Comparison of ENCODE assay signal across 17 cellular contexts in the genomic region with DNA sequence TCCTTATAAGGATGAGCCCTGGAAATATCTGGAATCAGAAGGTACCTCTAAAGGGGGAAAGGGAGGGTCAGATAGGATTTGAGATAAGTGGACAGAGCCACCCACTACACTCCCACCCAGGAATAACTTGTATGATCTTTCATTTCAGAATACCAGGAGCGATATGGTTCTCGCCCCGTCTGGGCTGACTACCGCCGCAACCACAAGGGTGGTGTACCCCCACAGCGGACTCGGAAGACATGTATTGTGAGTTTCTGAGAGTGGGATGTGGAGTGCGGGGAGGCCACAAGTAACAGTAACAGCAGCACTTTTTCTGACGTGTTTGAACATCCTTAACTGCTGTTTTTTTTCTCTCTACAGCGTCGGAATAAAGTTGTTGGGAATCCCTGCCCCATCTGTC. TPM values are rescaled to one million over a fixed set of nuclear protein-coding genes. Genes with fewer than 3 reads are reported as not detected.
DNase-seq lines count a peak whose midpoint lies in the region; ATAC-seq, FAIRE-seq and TF ChIP-seq lines count a peak whose summit lies in the region.
"Had no signal": no experiment of that assay in that cellular context is flagged by ENCODE, and none has a peak within 500 bp of the region (broad histone marks: within the 10 kb centered on the region; RNA-seq: fewer than 3 reads in every experiment).

No MANE protein-coding gene starts in this region.

- CTCF ChIA-PET in activated CD4-positive, alpha-beta T cell treated with anti-CD3 and anti-CD28 coated beads for 36 hours (lab: Charles Lee), result interaction anchor here (1.3 to 2.4 kb wide), 3 partner anchors 22 to 104 kb away, joined by 4 to 11 read pairs (median 5); no protein-coding TSS in a partner anchor
- CTCF ChIA-PET in GM12878 (lab: Yijun Ruan, JAX), result no interaction called here

- H3K4me1 ChIP-seq in KMS-11 (ENCODE audit: low read depth, poor library complexity, severe bottlenecking) (peaks cover 11% of the 10 kb centered on the region), GM12878 (ENCODE audit: control insufficient read depth, insufficient read depth, low read length) (peaks cover under 1% of the 10 kb centered on the region; the same call in 1 of the 2 replicates), neural progenitor cell (peaks cover under 1% of the 10 kb centered on the region)

- intact Hi-C loops in activated CD4-positive, alpha-beta T cell treated with anti-CD3 and anti-CD28 coated beads for 36 hours (cut with DNase I, micrococcal nuclease), result loop anchor here (5.0 to 10.0 kb wide), 6 partner anchors 193 to 1045 kb away; a partner anchor contains a TSS
- intact Hi-C loops in GM12878 (cut with micrococcal nuclease; ENCODE audit: unreplicated experiment), result no loop called here

- no peak for TF ChIP-seq CTCF in KMS-11 (conservative IDR thresholded peaks at IDR 0.05; ENCODE audit: low read depth, low read length)
- no peak for TF ChIP-seq CTCF in GM12878 (IDR thresholded peaks at IDR 0.05 in 2 of 3, conservative IDR thresholded peaks at IDR 0.05 in 1 of 3; ENCODE audit: control insufficient read depth in 2 of 3, extremely low read depth in 1 of 3, insufficient read depth in 1 of 3, low read depth in 3 of 3, low read length in 3 of 3)
- no peak for TF ChIP-seq CTCF in neural progenitor cell (IDR thresholded peaks at IDR 0.05)

- TF ChIP-seq POLR2A in GM12878 (IDR thresholded peaks at IDR 0.05; ENCODE audit: low read depth, low read length), result no peak

- DNase-seq in activated CD4-positive, alpha-beta T cell treated with anti-CD3 and anti-CD28 coated beads for 36 hours, result no peak
- DNase-seq in activated CD4-positive, alpha-beta T cell treated with anti-CD3 and anti-CD28 coated beads, Interleukin-2, amount 50 U/mL, for 1 hour, result no peak
- DNase-seq in GM12878 (ENCODE audit: low read depth, low spot score) (no peak), neural progenitor cell (ENCODE audit: low spot score) (no peak)
- DNase-seq: activated CD8-positive, alpha-beta memory T cell treated with anti-CD3 and anti-CD28 coated beads, Interleukin-2, amount 50 U/mL, for 4 hours; DMS 273 treated with DMSO at 0.1 percent for 48 hours; heart right ventricle; IMR-90; NCI-H146; NCI-H526 treated with DMSO at 0.1 percent for 48 hours; RPMI8226; trophoblast cell had no signal

- H3K27ac ChIP-seq in KMS-11, result no peak overlapping the region
- H3K27ac ChIP-seq in GM12878 (ENCODE audit: control insufficient read depth, insufficient read depth), result no peak overlapping the region
- H3K27ac ChIP-seq in neural progenitor cell, result no peak overlapping the region
- H3K27ac ChIP-seq: cardiac muscle cell had no signal

- POLR2A ChIA-PET in activated CD4-positive, alpha-beta T cell treated with anti-CD3 and anti-CD28 coated beads for 36 hours (lab: Charles Lee), result interaction anchor here (0.6 kb wide), 1 partner anchor 109 kb away, joined by 3 read pairs; no protein-coding TSS in a partner anchor
- POLR2A ChIA-PET in GM12878 (lab: Charles Lee), result no interaction called here

- RAD21 ChIA-PET in GM12878 (lab: Charles Lee; ENCODE audit: unreplicated experiment), result no interaction called here

- H3K9me3 Mint-ChIP-seq in activated CD4-positive, alpha-beta T cell treated with anti-CD3 and anti-CD28 coated beads for 36 hours (ENCODE audit: low read depth), result no peaks in the 10 kb centered on the region
- peaks cover 7% of the 10 kb centered on the region for H3K9me3 Mint-ChIP-seq in neural progenitor cell

- H3K4me3 ChIP-seq in KMS-11 (IDR thresholded peaks at IDR 0.05; ENCODE audit: insufficient read depth, low read depth, low read length) (no peak overlapping the region), GM12878 (peak overlapping the region; percentile 80), neural progenitor cell (no peak overlapping the region)
- H3K4me3 ChIP-seq: cardiac muscle cell had no signal

- peaks cover 10% of the 10 kb centered on the region; the same call in 1 of the 2 replicates for H3K36me3 ChIP-seq in KMS-11 (ENCODE audit: insufficient read depth)
- peaks cover 6 to 26% of the 10 kb centered on the region in 2 experiments for H3K36me3 ChIP-seq in GM12878 (ENCODE audit: control insufficient read depth in 2 of 2, insufficient read depth in 2 of 2, low read length in 1 of 2)
- H3K36me3 ChIP-seq in neural progenitor cell, result peaks cover 5% of the 10 kb centered on the region

- peak overlapping the region; percentile 98 for H3K27ac Mint-ChIP-seq in activated CD4-positive, alpha-beta T cell treated with anti-CD3 and anti-CD28 coated beads for 36 hours
- no peak overlapping the region for H3K27ac Mint-ChIP-seq in neural progenitor cell

- BruUV-seq in GM12878 (replicated peaks; lab: Mats Ljungman, UMichigan), result no TSS peak

- H3F3A ChIP-seq in neural progenitor cell (ENCODE audit: low read depth), result peaks cover 23% of the 10 kb centered on the region

- no peak for TF ChIP-seq EP300 in GM12878 (IDR thresholded peaks at IDR 0.05; ENCODE audit: borderline replicate concordance in 1 of 2, control insufficient read depth in 1 of 2, low read depth in 2 of 2, low read length in 2 of 2)

- no peaks in the 10 kb centered on the region for H4K20me1 ChIP-seq in KMS-11 (ENCODE audit: insufficient read depth)
- H4K20me1 ChIP-seq in GM12878 (ENCODE audit: control insufficient read depth, insufficient read depth), result 0 out of 2 replicates have a peak, but pooled peaks cover 2% of the 10 kb centered on the region
- peaks cover 9% of the 10 kb centered on the region for H4K20me1 ChIP-seq in neural progenitor cell (ENCODE audit: low read depth)

- TF ChIP-seq RAD21 in GM12878 (IDR thresholded peaks at IDR 0.05; ENCODE audit: insufficient read depth, low read depth, low read length), result no peak

- no peak overlapping the region for H2AFZ ChIP-seq in KMS-11 (ENCODE audit: low read depth)
- no peak overlapping the region for H2AFZ ChIP-seq in GM12878 (ENCODE audit: control insufficient read depth, low read depth, low read length)
- H2AFZ ChIP-seq in neural progenitor cell (replicated peaks), result no peak overlapping the region

- H3K4me2 ChIP-seq in KMS-11 (peak overlapping the region; percentile 86; the same call in 1 of the 2 replicates), GM12878 (ENCODE audit: control insufficient read depth, insufficient read depth) (0 out of 2 replicates have a peak overlapping the region, but pooled peaks have one; percentile 1), neural progenitor cell (no peak overlapping the region)

- peak overlapping the region; percentile 97 for H3K4me3 Mint-ChIP-seq in activated CD4-positive, alpha-beta T cell treated with anti-CD3 and anti-CD28 coated beads for 36 hours
- H3K4me3 Mint-ChIP-seq in neural progenitor cell, result peak overlapping the region; percentile 96

- WGBS in GM12878 (ENCODE audit: insufficient coverage, insufficient replicate concordance, low lambda C conversion rate, missing lambda C conversion rate), result 98% methylated on average over 11 of the region's 11 CpGs

- H3K9ac ChIP-seq in KMS-11 (no peak overlapping the region), GM12878 (ENCODE audit: control insufficient read depth, insufficient read depth, low read length) (no peak overlapping the region), neural progenitor cell (no peak overlapping the region)

- H3K79me2 ChIP-seq in KMS-11 (ENCODE audit: insufficient read depth, low read depth) (peaks cover 43% of the 10 kb centered on the region), GM12878 (ENCODE audit: control insufficient read depth, insufficient read depth, low read length) (peaks cover 47% of the 10 kb centered on the region), neural progenitor cell (ENCODE audit: low read depth) (peaks cover 45% of the 10 kb centered on the region)

- H3K9me3 ChIP-seq in GM12878 (replicated peaks; ENCODE audit: control insufficient read depth, insufficient read depth, low read length) (no peaks in the 10 kb centered on the region; the same call in 2 of the 3 replicates), neural progenitor cell (ENCODE audit: low read depth) (no peaks in the 10 kb centered on the region)
- H3K9me3 ChIP-seq: heart right ventricle had no signal

- SMC1A ChIA-PET in GM12878 (lab: Charles Lee; ENCODE audit: uncharacterized antibody, unreplicated experiment), result interaction anchor here (2.5 to 2.8 kb wide), 2 partner anchors 54 to 111 kb away, joined by 11 to 12 read pairs; a partner anchor contains a TSS

- no peaks in the 10 kb centered on the region for H3K27me3 ChIP-seq in KMS-11 (ENCODE audit: insufficient read depth, low read depth)
- no peaks in the 10 kb centered on the region for H3K27me3 ChIP-seq in GM12878 (replicated peaks in 1 of 2; ENCODE audit: control insufficient read depth in 2 of 2, insufficient read depth in 2 of 2, low read length in 1 of 2)
- no peaks in the 10 kb centered on the region for H3K27me3 ChIP-seq in neural progenitor cell
- H3K27me3 ChIP-seq: cardiac muscle cell, heart right ventricle had no signal

- ATAC-seq in activated CD4-positive, alpha-beta T cell treated with anti-CD3 and anti-CD28 coated beads for 36 hours, result no peak
- ATAC-seq in GM12878 (no peak), GM18520 (IDR thresholded peaks at IDR 0.05; ENCODE audit: unreplicated experiment) (no peak), HG03095 (IDR thresholded peaks at IDR 0.05; ENCODE audit: unreplicated experiment) (no peak), HG02981 (IDR thresholded peaks at IDR 0.05; ENCODE audit: unreplicated experiment) (no peak)
- ATAC-seq: heart right ventricle had no signal

- peaks cover 69% of the 10 kb centered on the region for H3K36me3 Mint-ChIP-seq in activated CD4-positive, alpha-beta T cell treated with anti-CD3 and anti-CD28 coated beads for 36 hours (ENCODE audit: low read depth)
- peaks cover 27% of the 10 kb centered on the region for H3K36me3 Mint-ChIP-seq in neural progenitor cell

- H3K4me1 Mint-ChIP-seq in activated CD4-positive, alpha-beta T cell treated with anti-CD3 and anti-CD28 coated beads for 36 hours, result peaks cover 18% of the 10 kb centered on the region
- peaks cover 21% of the 10 kb centered on the region for H3K4me1 Mint-ChIP-seq in neural progenitor cell

- no peak for FAIRE-seq in GM12878 (lab: Jason Lieb, UNC)

- in situ Hi-C loops in GM12878 (cut with MboI), result loop anchor here (5.0 kb wide), 1 partner anchor 98 kb away; a partner anchor contains a TSS

- no peaks in the 10 kb centered on the region for H3K27me3 Mint-ChIP-seq in activated CD4-positive, alpha-beta T cell treated with anti-CD3 and anti-CD28 coated beads for 36 hours
- H3K27me3 Mint-ChIP-seq in neural progenitor cell (ENCODE audit: insufficient read depth, low read depth), result peaks cover 24% of the 10 kb centered on the region

RNA-seq across cellular contexts. Expression of a gene that starts 1.9 kb away (rescaled TPM):
- total RNA-seq in activated CD4-positive, alpha-beta T cell treated with anti-CD3 and anti-CD28 coated beads for 36 hours, result 100 to 1,000 TPM; 111 to 114 TPM
- 29.8 and 30.1 TPM in 2 replicates for total RNA-seq in GM12878 (2013; cell fraction: nucleolus; rRNA removed)
- total RNA-seq in GM12878 (2014; rRNA removed), result 108 and 113 TPM in 2 replicates
- total RNA-seq in GM12878 (2014; rRNA removed; fragmentation: Illumina TruSeq; extraction: Trizol), result 112 and 121 TPM in 2 replicates
- 80.9 and 87.7 TPM in 2 replicates for total RNA-seq in GM12878 (2021)
- 75.6 TPM for polyA plus RNA-seq in GM12878 (2011; ENCODE audit: low read depth)
- polyA plus RNA-seq in GM12878 (2011; rRNA removed), result 104 and 133 TPM in 2 replicates
- polyA plus RNA-seq in GM12878 (2011; cell fraction: cytosol; rRNA removed), result 163 and 222 TPM in 2 replicates
- polyA plus RNA-seq in GM12878 (2011; cell fraction: nucleus; rRNA removed), result 53.8 and 56.7 TPM in 2 replicates
- 87.0 and 101 TPM in 2 replicates for polyA plus RNA-seq in GM12878 (2012)
- 208 and 218 TPM in 2 replicates for polyA plus RNA-seq in GM12878 (2014; fragmentation: Illumina TruSeq; extraction: Trizol)
- 100 to 1,000 TPM; 219 to 259 TPM for polyA plus RNA-seq in GM12878 (2014; fragmentation: Nextera tagmentation; extraction: Ambion mirVana)
- polyA plus RNA-seq in GM12878 (2014; rRNA removed), result 118 and 166 TPM in 2 replicates
- polyA plus RNA-seq in GM12878 (2016; fragmentation: Nextera tagmentation; extraction: Ambion mirVana), result 100 to 1,000 TPM; 132 to 147 TPM
- polyA minus RNA-seq in GM12878 (2011; rRNA and poly(A)+ RNA removed), result 97.8 and 178 TPM in 2 replicates
- polyA minus RNA-seq in GM12878 (2011; cell fraction: cytosol; rRNA and poly(A)+ RNA removed), result 44.4 and 60.7 TPM in 2 replicates
- polyA minus RNA-seq in GM12878 (2011; cell fraction: nucleus; rRNA and poly(A)+ RNA removed), result 21.8 and 28.8 TPM in 2 replicates
- 18.5 and 32.1 TPM in 2 replicates for total RNA-seq in neural progenitor cell (ENCODE audit: low replicate concordance)

RNA-seq across cellular contexts. Expression of a gene that starts 2.5 kb away (rescaled TPM):
- total RNA-seq in activated CD4-positive, alpha-beta T cell treated with anti-CD3 and anti-CD28 coated beads for 36 hours, result 10 to 100 TPM; 75.6 to 100.0 TPM
- 156 and 174 TPM in 2 replicates for total RNA-seq in GM12878 (2013; cell fraction: nucleolus; rRNA removed)
- 81.1 and 83.8 TPM in 2 replicates for total RNA-seq in GM12878 (2014; rRNA removed)
- 42.7 and 42.9 TPM in 2 replicates for total RNA-seq in GM12878 (2014; rRNA removed; fragmentation: Illumina TruSeq; extraction: Trizol)
- total RNA-seq in GM12878 (2021), result 75.1 and 78.7 TPM in 2 replicates
- 23.2 TPM for polyA plus RNA-seq in GM12878 (2011; ENCODE audit: low read depth)
- polyA plus RNA-seq in GM12878 (2011; rRNA removed), result 22.9 and 37.6 TPM in 2 replicates
- polyA plus RNA-seq in GM12878 (2011; cell fraction: cytosol; rRNA removed), result 18.5 TPM in 2 replicates
- 68.7 and 69.0 TPM in 2 replicates for polyA plus RNA-seq in GM12878 (2011; cell fraction: nucleus; rRNA removed)
- polyA plus RNA-seq in GM12878 (2012), result 16.0 and 28.3 TPM in 2 replicates
- 68.0 and 76.2 TPM in 2 replicates for polyA plus RNA-seq in GM12878 (2014; fragmentation: Illumina TruSeq; extraction: Trizol)
- polyA plus RNA-seq in GM12878 (2014; fragmentation: Nextera tagmentation; extraction: Ambion mirVana), result 10 to 100 TPM; 11.3 to 22.6 TPM
- polyA plus RNA-seq in GM12878 (2014; rRNA removed), result 36.7 and 37.9 TPM in 2 replicates
- polyA plus RNA-seq in GM12878 (2016; fragmentation: Nextera tagmentation; extraction: Ambion mirVana), result 10 to 100 TPM; 39.6 to 46.1 TPM
- 131 and 159 TPM in 2 replicates for polyA minus RNA-seq in GM12878 (2011; rRNA and poly(A)+ RNA removed)
- polyA minus RNA-seq in GM12878 (2011; cell fraction: cytosol; rRNA and poly(A)+ RNA removed), result 16.3 and 23.9 TPM in 2 replicates
- polyA minus RNA-seq in GM12878 (2011; cell fraction: nucleus; rRNA and poly(A)+ RNA removed), result 188 and 320 TPM in 2 replicates
- 38.6 and 46.4 TPM in 2 replicates for total RNA-seq in neural progenitor cell (ENCODE audit: low replicate concordance)

RNA-seq across cellular contexts. Expression of a gene that starts 7.1 kb away (rescaled TPM):
- 1 to 10 TPM; 7.1 to 9.2 TPM for total RNA-seq in activated CD4-positive, alpha-beta T cell treated with anti-CD3 and anti-CD28 coated beads for 36 hours
- total RNA-seq in GM12878 (2013; cell fraction: nucleolus; rRNA removed), result 20.0 and 21.2 TPM in 2 replicates
- total RNA-seq in GM12878 (2014; rRNA removed) (4.5 and 4.7 TPM in 2 replicates), GM12878 (2014; rRNA removed; fragmentation: Illumina TruSeq; extraction: Trizol) (2.5 and 2.9 TPM in 2 replicates), GM12878 (2021) (7.1 and 9.0 TPM in 2 replicates), neural progenitor cell (ENCODE audit: low replicate concordance) (17.9 and 18.7 TPM in 2 replicates)
- polyA plus RNA-seq in GM12878 (2011; ENCODE audit: low read depth), result 11.5 TPM
- polyA plus RNA-seq in GM12878 (2011; rRNA removed) (3.6 and 4.8 TPM in 2 replicates), GM12878 (2014; fragmentation: Illumina TruSeq; extraction: Trizol) (6.8 and 10.2 TPM in 2 replicates), GM12878 (2014; fragmentation: Nextera tagmentation; extraction: Ambion mirVana) (1 to 10 TPM; 1.1 to 1.7 TPM), GM12878 (2014; rRNA removed) (12.7 and 13.1 TPM in 2 replicates), GM12878 (2016; fragmentation: Nextera tagmentation; extraction: Ambion mirVana) (10 to 100 TPM; 12.2 to 14.2 TPM)
- 5.0 and 5.4 TPM in 2 replicates for polyA plus RNA-seq in GM12878 (2011; cell fraction: cytosol; rRNA removed)
- polyA plus RNA-seq in GM12878 (2011; cell fraction: nucleus; rRNA removed), result 25.6 and 26.0 TPM in 2 replicates
- polyA plus RNA-seq in GM12878 (2012), result 11.5 and 11.8 TPM in 2 replicates
- polyA minus RNA-seq in GM12878 (2011; rRNA and poly(A)+ RNA removed), result 1.6 and 2.3 TPM in 2 replicates
- 1.7 and 2.1 TPM in 2 replicates for polyA minus RNA-seq in GM12878 (2011; cell fraction: cytosol; rRNA and poly(A)+ RNA removed)
- polyA minus RNA-seq in GM12878 (2011; cell fraction: nucleus; rRNA and poly(A)+ RNA removed), result 4.2 and 6.1 TPM in 2 replicates

RNA-seq across cellular contexts. Expression of a gene that starts 27.4 kb away (rescaled TPM):
- 10 to 100 TPM; 26.5 to 30.8 TPM for total RNA-seq in activated CD4-positive, alpha-beta T cell treated with anti-CD3 and anti-CD28 coated beads for 36 hours
- total RNA-seq in GM12878 (2013; cell fraction: nucleolus; rRNA removed), result 9.6 and 12.2 TPM in 2 replicates
- total RNA-seq in GM12878 (2014; rRNA removed) (11.4 and 13.5 TPM in 2 replicates), GM12878 (2014; rRNA removed; fragmentation: Illumina TruSeq; extraction: Trizol) (5.2 and 7.0 TPM in 2 replicates), GM12878 (2021) (24.1 and 27.5 TPM in 2 replicates), neural progenitor cell (ENCODE audit: low replicate concordance) (3.7 and 9.4 TPM in 2 replicates)
- 9.4 TPM for polyA plus RNA-seq in GM12878 (2011; ENCODE audit: low read depth)
- polyA plus RNA-seq in GM12878 (2011; rRNA removed) (5.2 and 11.0 TPM in 2 replicates), GM12878 (2014; fragmentation: Illumina TruSeq; extraction: Trizol) (14.5 and 18.1 TPM in 2 replicates), GM12878 (2014; fragmentation: Nextera tagmentation; extraction: Ambion mirVana) (10 to 100 TPM in 1 of 2 experiments, 1 to 10 TPM in 1; 10.0 to 14.6 TPM), GM12878 (2014; rRNA removed) (21.1 and 23.7 TPM in 2 replicates), GM12878 (2016; fragmentation: Nextera tagmentation; extraction: Ambion mirVana) (10 to 100 TPM; 15.3 to 15.7 TPM)
- polyA plus RNA-seq in GM12878 (2011; cell fraction: cytosol; rRNA removed), result 17.4 and 19.0 TPM in 2 replicates
- 45.0 and 55.7 TPM in 2 replicates for polyA plus RNA-seq in GM12878 (2011; cell fraction: nucleus; rRNA removed)
- polyA plus RNA-seq in GM12878 (2012), result 11.6 and 18.9 TPM in 2 replicates
- polyA minus RNA-seq in GM12878 (2011; rRNA and poly(A)+ RNA removed), result 9.5 and 12.1 TPM in 2 replicates
- polyA minus RNA-seq in GM12878 (2011; cell fraction: cytosol; rRNA and poly(A)+ RNA removed), result 7.4 and 8.3 TPM in 2 replicates
- polyA minus RNA-seq in GM12878 (2011; cell fraction: nucleus; rRNA and poly(A)+ RNA removed), result 10.5 and 10.9 TPM in 2 replicates

RNA-seq across cellular contexts. Expression of a gene that starts 48.3 kb away (rescaled TPM):
- 100 to 1,000 TPM in 1 of 2 experiments, 10 to 100 TPM in 1; 100.0 to 105 TPM for total RNA-seq in activated CD4-positive, alpha-beta T cell treated with anti-CD3 and anti-CD28 coated beads for 36 hours
- 19.3 and 20.7 TPM in 2 replicates for total RNA-seq in GM12878 (2013; cell fraction: nucleolus; rRNA removed)
- total RNA-seq in GM12878 (2014; rRNA removed), result 55.2 and 55.3 TPM in 2 replicates
- 57.4 and 63.4 TPM in 2 replicates for total RNA-seq in GM12878 (2014; rRNA removed; fragmentation: Illumina TruSeq; extraction: Trizol)
- 65.8 and 74.7 TPM in 2 replicates for total RNA-seq in GM12878 (2021)
- 29.1 TPM for polyA plus RNA-seq in GM12878 (2011; ENCODE audit: low read depth)
- 21.8 and 34.6 TPM in 2 replicates for polyA plus RNA-seq in GM12878 (2011; rRNA removed)
- polyA plus RNA-seq in GM12878 (2011; cell fraction: cytosol; rRNA removed), result 52.2 and 54.0 TPM in 2 replicates
- 69.8 and 87.7 TPM in 2 replicates for polyA plus RNA-seq in GM12878 (2011; cell fraction: nucleus; rRNA removed)
- 43.7 and 48.6 TPM in 2 replicates for polyA plus RNA-seq in GM12878 (2012)
- 68.4 and 79.6 TPM in 2 replicates for polyA plus RNA-seq in GM12878 (2014; fragmentation: Illumina TruSeq; extraction: Trizol)
- polyA plus RNA-seq in GM12878 (2014; fragmentation: Nextera tagmentation; extraction: Ambion mirVana), result 10 to 100 TPM; 21.3 to 26.1 TPM
- polyA plus RNA-seq in GM12878 (2014; rRNA removed), result 45.6 and 49.9 TPM in 2 replicates
- polyA plus RNA-seq in GM12878 (2016; fragmentation: Nextera tagmentation; extraction: Ambion mirVana), result 10 to 100 TPM; 56.5 to 62.3 TPM
- 63.1 and 67.0 TPM in 2 replicates for polyA minus RNA-seq in GM12878 (2011; rRNA and poly(A)+ RNA removed)
- polyA minus RNA-seq in GM12878 (2011; cell fraction: cytosol; rRNA and poly(A)+ RNA removed), result 27.0 and 42.0 TPM in 2 replicates
- 15.8 and 43.3 TPM in 2 replicates for polyA minus RNA-seq in GM12878 (2011; cell fraction: nucleus; rRNA and poly(A)+ RNA removed)
- 43.9 and 56.0 TPM in 2 replicates for total RNA-seq in neural progenitor cell (ENCODE audit: low replicate concordance)
